In the genomic region with DNA sequence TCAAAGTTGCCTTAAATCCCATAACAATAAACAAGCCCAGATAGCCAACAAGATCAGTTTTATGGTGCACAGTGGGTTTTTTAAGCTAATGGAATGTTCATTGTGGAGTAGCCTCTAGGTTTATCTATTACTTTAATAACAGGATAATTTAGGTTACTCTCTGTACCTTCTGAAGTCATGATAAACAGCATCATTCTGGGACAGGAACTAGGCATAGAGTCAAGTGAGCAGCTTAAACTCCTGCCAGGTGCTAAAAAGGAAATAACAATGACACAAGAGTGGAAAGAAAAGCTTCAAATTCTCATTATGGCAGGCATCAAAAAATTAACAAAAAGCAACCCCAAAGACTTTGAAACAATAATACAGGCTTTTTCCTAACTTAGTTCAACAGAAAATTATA, we compare ENCODE assay signal across 31 cellular contexts.
"Had no signal": no experiment of that assay in that cellular context is flagged by ENCODE, and none has a peak within 500 bp of the region (broad histone marks: within the 10 kb centered on the region; RNA-seq: fewer than 3 reads in every experiment).

No MANE protein-coding gene starts in this region.

- H3K27me3 ChIP-seq: adrenal gland, body of pancreas, cardiac muscle cell, foreskin keratinocyte, hepatocyte, right atrium auricular region, stomach, thyroid gland, upper lobe of left lung had no signal

- H3K27ac Mint-ChIP-seq: activated naive CD4-positive, alpha-beta T cell treated with anti-CD3 and anti-CD28 coated beads for 36 hours; activated naive CD8-positive, alpha-beta T cell treated with anti-CD3 and anti-CD28 coated beads for 36 hours; endodermal cell; memory B cell; naive thymus-derived CD4-positive, alpha-beta T cell; stimulated activated memory B cell treated with anti-CD40 and anti-IgM and Interleukin-4, amounts not matched to agents 10 μg/mL and 1 μg/mL and 100 μg/mL, for 72 hours had no signal

- H3K9me3 ChIP-seq: adrenal gland, body of pancreas, right atrium auricular region, stomach, thyroid gland, upper lobe of left lung had no signal

- H2AFZ ChIP-seq: hepatocyte had no signal

- DNase-seq: activated CD4-positive, alpha-beta T cell treated with anti-CD3 and anti-CD28 coated beads for 4 hours; activated CD4-positive, alpha-beta T cell treated with anti-CD3 and anti-CD28 coated beads, Interleukin-2, amount 50 U/mL, for 4 hours; activated effector memory CD4-positive, alpha-beta T cell treated with Interleukin-2 at 50 U/mL for 16 hours; activated naive CD4-positive, alpha-beta T cell treated with anti-CD3 and anti-CD28 coated beads for 36 hours; activated naive CD8-positive, alpha-beta T cell treated with anti-CD3 and anti-CD28 coated beads for 36 hours; adrenal gland; aorta; body of pancreas; cortex of kidney; endodermal cell; foreskin keratinocyte; glutamatergic neuron; islet precursor cell; left ventricle myocardium superior; midbrain; naive thymus-derived CD4-positive, alpha-beta T cell; occipital lobe; stimulated activated CD4-positive, alpha-beta T cell treated with anti-CD3 and anti-CD28 coated beads, Interleukin-1b, Interleukin-23, amount 100 ng/mL, for 48 hours; stimulated activated CD4-positive, alpha-beta T cell treated with anti-CD3 and anti-CD28 coated beads, Interleukin-4, amount 100 ng/mL, for 4 hours; stimulated activated CD8-positive, alpha-beta memory T cell treated with anti-CD3 and anti-CD28 coated beads, Interleukin-4, amount 100 ng/mL, for 48 hours; stomach; thyroid gland; upper lobe of left lung had no signal

- H3K4me1 Mint-ChIP-seq: activated naive CD8-positive, alpha-beta T cell treated with anti-CD3 and anti-CD28 coated beads for 36 hours; memory B cell; naive thymus-derived CD4-positive, alpha-beta T cell; neural crest cell; stimulated activated memory B cell treated with anti-CD40 and anti-IgM and Interleukin-4, amounts not matched to agents 10 μg/mL and 1 μg/mL and 100 μg/mL, for 72 hours had no signal

- H3K36me3 ChIP-seq: adrenal gland, cardiac muscle cell, right atrium auricular region, stomach, thyroid gland, upper lobe of left lung had no signal

- H3K36me3 Mint-ChIP-seq: activated naive CD8-positive, alpha-beta T cell treated with anti-CD3 and anti-CD28 coated beads for 36 hours; memory B cell; naive thymus-derived CD4-positive, alpha-beta T cell; stimulated activated memory B cell treated with anti-CD40 and anti-IgM and Interleukin-4, amounts not matched to agents 10 μg/mL and 1 μg/mL and 100 μg/mL, for 72 hours had no signal

- H3K4me1 ChIP-seq: adrenal gland, body of pancreas, right atrium auricular region, stomach, thyroid gland had no signal

- H3K27me3 Mint-ChIP-seq: memory B cell; stimulated activated memory B cell treated with anti-CD40 and anti-IgM and Interleukin-4, amounts not matched to agents 10 μg/mL and 1 μg/mL and 100 μg/mL, for 72 hours had no signal

- H3K79me2 ChIP-seq: hepatocyte had no signal

- H3K4me2 ChIP-seq: hepatocyte, smooth muscle cell had no signal

- H3K27ac ChIP-seq: adrenal gland, body of pancreas, cardiac muscle cell, foreskin keratinocyte, hepatocyte, right atrium auricular region, thyroid gland had no signal

- H3K4me3 Mint-ChIP-seq: activated naive CD4-positive, alpha-beta T cell treated with anti-CD3 and anti-CD28 coated beads for 36 hours; activated naive CD8-positive, alpha-beta T cell treated with anti-CD3 and anti-CD28 coated beads for 36 hours; endodermal cell; memory B cell; naive thymus-derived CD4-positive, alpha-beta T cell; neural crest cell; stimulated activated memory B cell treated with anti-CD40 and anti-IgM and Interleukin-4, amounts not matched to agents 10 μg/mL and 1 μg/mL and 100 μg/mL, for 72 hours had no signal

- H3K9me3 Mint-ChIP-seq: activated naive CD4-positive, alpha-beta T cell treated with anti-CD3 and anti-CD28 coated beads for 36 hours; activated naive CD8-positive, alpha-beta T cell treated with anti-CD3 and anti-CD28 coated beads for 36 hours; endodermal cell; memory B cell; naive thymus-derived CD4-positive, alpha-beta T cell; neural crest cell; stimulated activated memory B cell treated with anti-CD40 and anti-IgM and Interleukin-4, amounts not matched to agents 10 μg/mL and 1 μg/mL and 100 μg/mL, for 72 hours had no signal

- H3K4me3 ChIP-seq: adrenal gland, body of pancreas, cardiac muscle cell, hepatocyte, right atrium auricular region, smooth muscle cell, stomach, thyroid gland, upper lobe of left lung had no signal

- ATAC-seq: body of pancreas; esophagus mucosa; foreskin keratinocyte; left ventricle myocardium superior; naive thymus-derived CD4-positive, alpha-beta T cell; stimulated activated memory B cell treated with anti-CD40 and anti-IgM and Interleukin-4, amounts not matched to agents 10 μg/mL and 1 μg/mL and 100 μg/mL, for 72 hours had no signal
